13 cellular contexts compared by ENCODE assay signal in the genomic region with DNA sequence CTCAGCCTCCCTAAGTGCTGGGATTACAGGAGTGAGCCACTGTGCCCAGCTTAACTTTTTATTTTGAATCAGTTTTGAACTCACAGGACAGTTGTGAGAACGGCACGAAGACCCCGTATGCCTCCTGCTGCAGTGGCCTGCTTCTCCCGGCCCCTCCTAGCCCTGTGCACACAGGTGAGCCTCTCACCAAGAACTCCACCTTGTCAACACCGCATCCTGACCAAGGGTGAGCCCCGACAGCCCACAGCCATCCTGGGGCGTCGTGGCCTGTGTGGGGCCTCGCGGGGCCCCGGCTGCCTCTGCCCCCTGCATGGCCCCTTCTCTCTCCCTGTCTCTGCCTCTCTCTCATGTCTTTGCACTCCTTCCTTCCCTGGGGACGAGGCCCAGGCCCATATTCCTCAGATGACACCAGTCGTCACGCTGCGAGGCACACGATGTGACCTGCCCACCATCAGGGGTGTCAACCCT. TPM values are rescaled to one million over a fixed set of nuclear protein-coding genes. Genes with fewer than 3 reads are reported as not detected.
"Had no signal": no experiment of that assay in that cellular context is flagged by ENCODE, and none has a peak within 500 bp of the region (broad histone marks: within the 10 kb centered on the region; RNA-seq: fewer than 3 reads in every experiment).

No MANE protein-coding gene starts in this region.

- H3K36me3 ChIP-seq: cardiac muscle cell, heart left ventricle, neural progenitor cell had no signal

- H2AFZ ChIP-seq: neural progenitor cell had no signal

- H3K27ac ChIP-seq: cardiac muscle cell, heart left ventricle, neural progenitor cell, tibial artery had no signal

- H3K27ac Mint-ChIP-seq: activated B cell treated with CpG ODN at 0.5 μM for 24 hours; activated CD4-positive, alpha-beta T cell treated with anti-CD3 and anti-CD28 coated beads, Interleukin-2, amount 10 ng/mL, durations not matched to agents 24 days and 14 days; neural progenitor cell had no signal

- H3K4me3 Mint-ChIP-seq: activated B cell treated with CpG ODN at 0.5 μM for 24 hours; activated CD4-positive, alpha-beta T cell treated with anti-CD3 and anti-CD28 coated beads, Interleukin-2, amount 10 ng/mL, durations not matched to agents 24 days and 14 days; neural progenitor cell; T-helper 17 cell had no signal

- H3K4me1 Mint-ChIP-seq: activated B cell treated with CpG ODN at 0.5 μM for 24 hours; activated CD4-positive, alpha-beta T cell treated with anti-CD3 and anti-CD28 coated beads, Interleukin-2, amount 10 ng/mL, durations not matched to agents 24 days and 14 days had no signal

- DNase-seq: activated B cell treated with CpG ODN at 0.5 μM for 24 hours; activated CD4-positive, alpha-beta T cell treated with anti-CD3 and anti-CD28 coated beads, Interleukin-2, amount 10 ng/mL, durations not matched to agents 24 days and 14 days; activated gamma-delta T cell treated with Interleukin-2 at 50 U/mL for 16 hours; activated T-cell treated with anti-CD3 and anti-CD28 coated beads, Interleukin-2, amount 50 U/mL, for 48 hours; heart left ventricle; left ventricle myocardium superior; right cardiac atrium; small intestine; T-helper 17 cell had no signal

- H3K27me3 ChIP-seq: cardiac muscle cell, heart left ventricle, neural progenitor cell, tibial artery had no signal

- H3K36me3 Mint-ChIP-seq: neural progenitor cell had no signal

- H3K4me1 ChIP-seq: neural progenitor cell, tibial artery had no signal

- H3K4me2 ChIP-seq: neural progenitor cell had no signal

- H3K27me3 Mint-ChIP-seq: activated B cell treated with CpG ODN at 0.5 μM for 24 hours; activated CD4-positive, alpha-beta T cell treated with anti-CD3 and anti-CD28 coated beads, Interleukin-2, amount 10 ng/mL, durations not matched to agents 24 days and 14 days; T-helper 17 cell had no signal

- H3K9me3 ChIP-seq: heart left ventricle, tibial artery had no signal

- ATAC-seq: heart left ventricle, left ventricle myocardium superior, right cardiac atrium, T-helper 17 cell had no signal

- H3K4me3 ChIP-seq: cardiac muscle cell, heart left ventricle, neural progenitor cell, tibial artery had no signal

- H3K9me3 Mint-ChIP-seq: activated B cell treated with CpG ODN at 0.5 μM for 24 hours; activated CD4-positive, alpha-beta T cell treated with anti-CD3 and anti-CD28 coated beads, Interleukin-2, amount 10 ng/mL, durations not matched to agents 24 days and 14 days; neural progenitor cell had no signal

RNA-seq across cellular contexts. Expression of a gene that starts 55.3 kb away (rescaled TPM):
- total RNA-seq: activated B cell treated with CpG ODN at 0.5 μM for 24 hours; activated CD4-positive, alpha-beta T cell treated with anti-CD3 and anti-CD28 coated beads, Interleukin-2, amount 10 ng/mL, durations not matched to agents 24 days and 14 days; frontal cortex; T-helper 17 cell had no signal
